In the genomic region with DNA sequence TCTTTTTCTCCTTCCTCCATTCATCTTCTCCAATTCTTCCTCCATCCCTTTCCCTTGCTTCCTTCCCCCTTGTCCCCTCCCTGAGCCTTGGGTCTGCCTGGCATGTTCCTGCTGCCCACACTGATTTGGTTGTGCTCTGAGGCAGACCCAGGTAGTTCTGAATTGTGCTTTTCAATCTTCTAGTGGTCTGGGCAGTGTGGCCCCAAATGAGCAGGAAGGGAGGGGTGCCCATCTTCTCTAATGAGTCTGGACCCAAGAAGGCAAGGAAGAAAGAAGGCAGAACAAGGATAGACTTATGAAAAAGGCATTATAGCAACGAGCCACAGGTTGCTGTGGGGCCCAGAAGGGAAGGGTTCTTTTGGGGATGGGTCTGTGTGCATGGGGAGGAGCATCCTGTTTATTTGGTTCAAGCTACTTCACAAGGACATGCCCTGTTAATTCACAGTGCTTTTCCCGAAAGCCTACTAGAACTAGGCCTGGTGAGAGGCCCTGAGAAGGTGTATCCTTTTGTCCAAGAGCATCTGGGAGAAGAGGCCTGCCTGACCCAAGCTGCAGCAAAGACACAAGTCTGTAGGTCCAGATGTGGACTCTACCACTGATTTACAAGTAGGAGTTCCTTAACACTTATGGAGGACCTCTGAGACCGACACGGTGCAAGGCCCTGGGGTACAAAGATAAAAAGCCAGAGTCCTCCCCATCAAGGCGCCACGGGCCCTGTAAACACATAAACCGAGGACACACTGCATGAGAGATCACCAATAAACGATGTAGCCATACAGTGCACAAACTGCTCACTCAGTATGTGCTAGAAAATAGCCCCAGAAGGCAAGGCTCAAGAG, we compare ENCODE assay signal across 8 cellular contexts. TPM values are rescaled to one million over a fixed set of nuclear protein-coding genes. Genes with fewer than 3 reads are reported as not detected.
DNase-seq lines count a peak whose midpoint lies in the region; TF ChIP-seq lines count a peak whose summit lies in the region.

No MANE protein-coding gene starts in this region.

- CTCF ChIA-PET in PC-9 (lab: Charles Lee), result no interaction called here

- peaks cover 12% of the 10 kb centered on the region; the same call in 1 of the 2 replicates for H3K79me2 ChIP-seq in PC-9 (ENCODE audit: low read depth)

- peak overlapping the region; percentile 92 for H3K4me2 ChIP-seq in PC-9

- H3K27me3 ChIP-seq in PC-9 (ENCODE audit: insufficient read depth, low read depth) (no peaks in the 10 kb centered on the region), ovary (no peaks in the 10 kb centered on the region)

- no peak overlapping the region for H3K27ac ChIP-seq in PC-9
- H3K27ac ChIP-seq in epithelial cell of prostate, result peak overlapping the region; percentile 83
- H3K27ac ChIP-seq in ovary, result peak overlapping the region; percentile 39 to 72

- H3K9me3 ChIP-seq in PC-9 (ENCODE audit: insufficient read depth, low read depth) (no peaks in the 10 kb centered on the region), ovary (no peaks in the 10 kb centered on the region)

- peak overlapping the region; percentile 95 for H2AFZ ChIP-seq in PC-9

- no peak for TF ChIP-seq POLR2A in ovary (IDR thresholded peaks at IDR 0.05)

- H4K20me1 ChIP-seq in PC-9 (ENCODE audit: insufficient read depth), result no peaks in the 10 kb centered on the region

- no peaks in the 10 kb centered on the region for H3K9me2 ChIP-seq in PC-9 (ENCODE audit: insufficient read depth)

- H3K4me3 ChIP-seq in PC-9 (peak overlapping the region; percentile 62), ovary (peak overlapping the region; percentile 46)

- TF ChIP-seq EP300 in ovary (IDR thresholded peaks at IDR 0.05), result no peak

- BruUV-seq in PC-9 (replicated peaks; lab: Mats Ljungman, UMichigan), result no TSS peak

- TF ChIP-seq CTCF in PC-9 (conservative IDR thresholded peaks at IDR 0.05), result no peak
- no peak for TF ChIP-seq CTCF in ovary (IDR thresholded peaks at IDR 0.05)

- H3F3A ChIP-seq in PC-9 (ENCODE audit: insufficient read depth, low read depth), result peaks cover 8% of the 10 kb centered on the region; the same call in 1 of the 2 replicates

- peaks cover 17% of the 10 kb centered on the region for H3K4me1 ChIP-seq in PC-9 (replicated peaks; ENCODE audit: insufficient read depth)
- H3K4me1 ChIP-seq in ovary (ENCODE audit: insufficient read depth), result peaks cover 10% of the 10 kb centered on the region

- in situ Hi-C loops in Caki2 (cut with HindIII; ENCODE audit: low pct_unique_long_range_greater_than_20kb, low sequenced_read_pairs), result no loop called here

- POLR2A ChIA-PET in PC-9 (lab: Charles Lee; ENCODE audit: unreplicated experiment), result interaction anchor here (0.5 kb wide), 2 partner anchors 44 to 62 kb away, joined by 5 to 7 read pairs; no protein-coding TSS in a partner anchor

- WGBS in ovary, 3 donors, result 34 to 45% (median 38%) methylated on average over 8 of the region's 8 CpGs

- intact Hi-C loops in PC-9 (cut with micrococcal nuclease; ENCODE audit: unreplicated experiment) (no loop called here), ovary (cut with DNase I) (loop anchor here in 2 of 4 donors (5.0 to 10.0 kb wide), 2 partner anchors 105 to 117 kb away; no protein-coding TSS in a partner anchor)

- H3K36me3 ChIP-seq in PC-9 (ENCODE audit: low read depth), result no peaks in the 10 kb centered on the region
- no peaks in the 10 kb centered on the region for H3K36me3 ChIP-seq in ovary

- DNase-seq in Caki2 (ENCODE audit: low read depth) (peak; percentile 1), PC-9 (no peak), epithelial cell of prostate (ENCODE audit: low read depth, low spot score) (no peak), ovary (peak in 1 of 5 donors; percentile 23), MV-4-11 (lab: John Stamatoyannopoulos, UW) (no peak), iPS-NIHi11 (ENCODE audit: low spot score) (no peak), hepatic stellate cell (ENCODE audit: low spot score) (no peak), GM03348 (ENCODE audit: low spot score) (no peak)

RNA-seq across cellular contexts. Expression of a gene that starts 1.2 kb away (rescaled TPM):
- 2.1 and 3.0 TPM in 2 replicates for total RNA-seq in Caki2 (2014; rRNA removed; shearing (Covaris generic); ENCODE audit: low replicate concordance)
- total RNA-seq in PC-9 (2021), result 24.1 and 43.3 TPM in 2 replicates
- total RNA-seq in ovary, result 10 to 100 TPM; 18.0 to 35.3 (median 29.9) TPM
- polyA plus RNA-seq in ovary, result 10 to 100 TPM; 12.6 to 20.3 TPM

RNA-seq across cellular contexts. Expression of a gene that starts 35.6 kb away (rescaled TPM):
- not detected in 2 replicates for total RNA-seq in Caki2 (2014; rRNA removed; shearing (Covaris generic); ENCODE audit: low replicate concordance)
- not detected in 2 replicates for total RNA-seq in PC-9 (2021)
- not detected for total RNA-seq in ovary
- polyA plus RNA-seq in ovary, result under 1 TPM in 1 of 2 donors, not detected in 1; 0.04 TPM
